In genomic region chr1:62391369-62391971, GRCh38 we compare ENCODE assay signal across 8 cellular contexts. TPM values are rescaled to one million over a fixed set of nuclear protein-coding genes. Genes with fewer than 3 reads are reported as not detected.
DNase-seq lines count a peak whose midpoint lies in the region; ATAC-seq lines count a peak whose summit lies in the region.

No MANE protein-coding gene starts in this region.

- H3K27me3 Mint-ChIP-seq in activated naive CD8-positive, alpha-beta T cell treated with anti-CD3 and anti-CD28 coated beads for 36 hours: peaks cover 9% of the 10 kb centered on the region

- peak; percentile 19 for DNase-seq in activated T-cell treated with anti-CD3 and anti-CD28 coated beads, Interleukin-2, amount 50 U/mL, for 1 hour
- DNase-seq in activated T-cell treated with anti-CD3 and anti-CD28 coated beads for 4 hours (no peak), Karpas-422 (peak; percentile 86), lung microvascular endothelial cell (ENCODE audit: low read depth in 2 of 2) (peak; percentile 28 to 34)
- peak; percentile 4 for DNase-seq in activated naive CD8-positive, alpha-beta T cell treated with anti-CD3 and anti-CD28 coated beads for 36 hours

- no peak overlapping the region for H3K4me3 Mint-ChIP-seq in activated naive CD8-positive, alpha-beta T cell treated with anti-CD3 and anti-CD28 coated beads for 36 hours

- ATAC-seq in HG03460 (IDR thresholded peaks at IDR 0.05; ENCODE audit: unreplicated experiment) (no peak), HG02642 (IDR thresholded peaks at IDR 0.05; ENCODE audit: poor library complexity, unreplicated experiment) (no peak), HG02571 (IDR thresholded peaks at IDR 0.05; ENCODE audit: unreplicated experiment) (no peak)

- no peak overlapping the region for H3K27ac ChIP-seq in Karpas-422 (ENCODE audit: low read length)

- no peaks in the 10 kb centered on the region for H4K20me1 ChIP-seq in Karpas-422 (ENCODE audit: insufficient read depth, low read depth, low read length)

- H3K79me2 ChIP-seq in Karpas-422 (ENCODE audit: low read length): no peaks in the 10 kb centered on the region

- H3K27me3 ChIP-seq in Karpas-422 (ENCODE audit: low read length): no peaks in the 10 kb centered on the region

- no peaks in the 10 kb centered on the region for H3K9me2 ChIP-seq in Karpas-422 (replicated peaks; ENCODE audit: insufficient read depth, low read length)

- H3K9me3 Mint-ChIP-seq in activated naive CD8-positive, alpha-beta T cell treated with anti-CD3 and anti-CD28 coated beads for 36 hours: no peaks in the 10 kb centered on the region

- no peaks in the 10 kb centered on the region for H3K4me1 ChIP-seq in Karpas-422 (ENCODE audit: low read length)

- no peak overlapping the region for H3K4me3 ChIP-seq in Karpas-422 (ENCODE audit: low read length)

- no peak overlapping the region for H3K9ac ChIP-seq in Karpas-422 (ENCODE audit: low read length)

- H3K36me3 Mint-ChIP-seq in activated naive CD8-positive, alpha-beta T cell treated with anti-CD3 and anti-CD28 coated beads for 36 hours: no peaks in the 10 kb centered on the region

- no peak overlapping the region for H3K4me2 ChIP-seq in Karpas-422 (ENCODE audit: low read depth, low read length, poor library complexity, severe bottlenecking)

- H3K27ac Mint-ChIP-seq in activated naive CD8-positive, alpha-beta T cell treated with anti-CD3 and anti-CD28 coated beads for 36 hours: no peak overlapping the region

- no peaks in the 10 kb centered on the region for H3K4me1 Mint-ChIP-seq in activated naive CD8-positive, alpha-beta T cell treated with anti-CD3 and anti-CD28 coated beads for 36 hours

- H2AFZ ChIP-seq in Karpas-422 (ENCODE audit: low read length): no peak overlapping the region

- no peaks in the 10 kb centered on the region for H3K36me3 ChIP-seq in Karpas-422 (ENCODE audit: insufficient read depth, low read length)

- no peaks in the 10 kb centered on the region for H3K9me3 ChIP-seq in Karpas-422 (ENCODE audit: low read length)

RNA-seq across cellular contexts. Expression of gene USP1, which starts 45.4 kb away (rescaled TPM):
- 26.1 and 37.5 TPM in 2 replicates for total RNA-seq in Karpas-422 (2014; rRNA removed; shearing (Covaris generic); ENCODE audit: low replicate concordance)
- 100 to 1,000 TPM; 108 TPM for total RNA-seq in activated naive CD8-positive, alpha-beta T cell treated with anti-CD3 and anti-CD28 coated beads for 36 hours
- 15.7 and 17.4 TPM in 2 replicates for total RNA-seq in lung microvascular endothelial cell
